11 cellular contexts compared by ENCODE assay signal in genomic region chr3:130411310-130411709, GRCh38.
DNase-seq lines count a peak whose midpoint lies in the region; TF ChIP-seq lines count a peak whose summit lies in the region.
"Had no signal": no experiment of that assay in that cellular context is flagged by ENCODE, and none has a peak within 500 bp of the region (broad histone marks: within the 10 kb centered on the region; RNA-seq: fewer than 3 reads in every experiment).

No MANE protein-coding gene starts in this region.

- in situ Hi-C loops in GM13976 (cut with MboI; ENCODE audit: low sequenced_read_pairs, unreplicated experiment), result no loop called here

- DNase-seq in NOMO-1 (lab: John Stamatoyannopoulos, UW; ENCODE audit: unreplicated experiment in 2 of 2) (peak; percentile 28 to 72), astrocyte of the hippocampus (ENCODE audit: low read depth, low spot score) (peak; percentile 11), medulla oblongata (ENCODE audit: extremely low spot score) (peak; percentile 24), AG20443 (ENCODE audit: low spot score) (no peak), GM13976 (ENCODE audit: low spot score) (no peak)
- no peak for DNase-seq in activated CD4-positive, alpha-beta T cell treated with anti-CD3 and anti-CD28 coated beads, Interleukin-2, amount 50 U/mL, for 48 hours
- DNase-seq: ACHN; AML-193; Caco-2; CD4-positive, alpha-beta T cell; H9 had no signal

- TF ChIP-seq CTCF in GM13976 (IDR thresholded peaks at IDR 0.05; ENCODE audit: borderline replicate concordance, control extremely low read depth, extremely low read depth, insufficient read depth, missing control alignments), result no peak

Comparison
In these comparisons a context has a peak if more than half of its experiments do, and no peak if none do; other contexts are left out.
1. DNase-seq: peak in NOMO-1 (2 of 2), astrocyte of the hippocampus (single experiment) and medulla oblongata (single experiment); none in AG20443 (single experiment), GM13976 (single experiment) and activated CD4-positive, alpha-beta T cell treated with anti-CD3 and anti-CD28 coated beads, Interleukin-2, amount 50 U/mL, for 48 hours (0 of 2).